In genomic region chr5:127846884-127847283, GRCh38 we compare ENCODE assay signal across 12 cellular contexts.
A peak's percentile ranks its signal among the peaks of the same experiment; 100 is the strongest.
DNase-seq lines count a peak whose midpoint lies in the region; ATAC-seq and TF ChIP-seq lines count a peak whose summit lies in the region.
"Had no signal": no experiment of that assay in that cellular context is flagged by ENCODE, and none has a peak within 500 bp of the region (broad histone marks: within the 10 kb centered on the region; RNA-seq: fewer than 3 reads in every experiment).

No MANE protein-coding gene starts in this region.

- DNase-seq in IMR-90, result no peak
- DNase-seq in amniotic epithelial cell (ENCODE audit: low read depth), result peak; percentile 58
- DNase-seq in iris pigment epithelial cell (ENCODE audit: low read depth), result peak; percentile 65
- no peak for DNase-seq in cerebellar nuclear complex (lab: John Stamatoyannopoulos, UW)
- DNase-seq in effector memory CD4-positive, alpha-beta T cell, result no peak
- DNase-seq: AML-193; Caco-2; CD4-positive, alpha-beta T cell; HCEC 1CT had no signal

- no peak overlapping the region for H3K27ac ChIP-seq in IMR-90 (ENCODE audit: insufficient read depth, low read length)
- H3K27ac ChIP-seq in effector memory CD4-positive, alpha-beta T cell (ENCODE audit: insufficient read depth, low read length, poor library complexity, severe bottlenecking), result no peak overlapping the region
- H3K27ac ChIP-seq: C4-2B had no signal

- H4K20me1 ChIP-seq in IMR-90 (ENCODE audit: insufficient read depth, low read length), result no peaks in the 10 kb centered on the region

- no peak overlapping the region for H4K91ac ChIP-seq in IMR-90 (ENCODE audit: insufficient read depth, low read depth, low read length)

- POLR2A ChIA-PET in IMR-90 (lab: Charles Lee; ENCODE audit: unreplicated experiment), result no interaction called here

- TF ChIP-seq POLR2A in IMR-90 (IDR thresholded peaks at IDR 0.05; ENCODE audit: low read depth, low read length), result no peak

- CTCF ChIA-PET in IMR-90 (lab: Yijun Ruan, JAX), result no interaction called here

- H3K56ac ChIP-seq in IMR-90 (ENCODE audit: extremely low read depth, insufficient read depth, low read length), result no peak overlapping the region

- H3K27me3 ChIP-seq in IMR-90 (ENCODE audit: control insufficient read depth, insufficient read depth, low read length), result no peaks in the 10 kb centered on the region
- H3K27me3 ChIP-seq in effector memory CD4-positive, alpha-beta T cell (replicated peaks; ENCODE audit: control insufficient read depth, insufficient read depth, low read length, poor library complexity, severe bottlenecking), result no peaks in the 10 kb centered on the region

- no peaks in the 10 kb centered on the region for H3K4me1 ChIP-seq in IMR-90 (ENCODE audit: control insufficient read depth, insufficient read depth, low read length)
- no peaks in the 10 kb centered on the region for H3K4me1 ChIP-seq in effector memory CD4-positive, alpha-beta T cell (ENCODE audit: control insufficient read depth, insufficient read depth, low read length, poor library complexity, severe bottlenecking)

- H3K9ac ChIP-seq in IMR-90 (ENCODE audit: low read depth, low read length), result no peak overlapping the region

- H2AK9ac ChIP-seq in IMR-90 (replicated peaks; ENCODE audit: low read depth, low read length, poor library complexity), result no peak overlapping the region

- no peak overlapping the region for H3K4me3 ChIP-seq in IMR-90 (ENCODE audit: insufficient read depth, low read depth, low read length)
- H3K4me3 ChIP-seq in effector memory CD4-positive, alpha-beta T cell (ENCODE audit: insufficient read depth, low read depth, low read length, poor library complexity, severe bottlenecking), result no peak overlapping the region
- H3K4me3 ChIP-seq: GM23338 had no signal

- no peak overlapping the region for H4K8ac ChIP-seq in IMR-90 (ENCODE audit: low read depth in 2 of 2, low read length in 2 of 2)

- WGBS in IMR-90 (ENCODE audit: extremely low coverage in 2 of 2, insufficient read length in 1 of 2), 2 experiments, result 92% methylated on average over 2 of the region's 2 CpGs; no CpG with 5 or more reads in 1 of the 2 experiments

- H3K79me1 ChIP-seq in IMR-90 (ENCODE audit: low read depth in 1 of 2, low read length in 2 of 2), result no peaks in the 10 kb centered on the region

- no peak overlapping the region for H4K5ac ChIP-seq in IMR-90 (ENCODE audit: low read depth, low read length)

- no peaks in the 10 kb centered on the region for H3K9me1 ChIP-seq in IMR-90 (ENCODE audit: insufficient read depth, low read length)

- dilution Hi-C loops in IMR-90 (cut with HindIII; ENCODE audit: low sequenced_read_pairs, unreplicated experiment), result no loop called here

- H3K36me3 ChIP-seq in IMR-90 (ENCODE audit: control insufficient read depth, insufficient read depth, low read length), result no peaks in the 10 kb centered on the region
- no peaks in the 10 kb centered on the region for H3K36me3 ChIP-seq in effector memory CD4-positive, alpha-beta T cell (ENCODE audit: control insufficient read depth, insufficient read depth, low read length)

- intact Hi-C loops in IMR-90 (cut with micrococcal nuclease), result no loop called here

- H3K18ac ChIP-seq in IMR-90 (ENCODE audit: low read depth, low read length), result no peak overlapping the region

- H2AK5ac ChIP-seq in IMR-90 (ENCODE audit: low read depth, low read length), result no peak overlapping the region

- H2BK15ac ChIP-seq in IMR-90 (ENCODE audit: low read depth, low read length), result no peak overlapping the region

- H2BK5ac ChIP-seq in IMR-90 (ENCODE audit: low read depth, low read length, poor library complexity, severe bottlenecking), result no peak overlapping the region

- ATAC-seq in IMR-90 (ENCODE audit: low read depth) (no peak), HG02759 (IDR thresholded peaks at IDR 0.05; ENCODE audit: unreplicated experiment) (no peak)
- ATAC-seq: GM23338 had no signal

- H3K14ac ChIP-seq in IMR-90 (replicated peaks; ENCODE audit: low read depth, low read length), result no peak overlapping the region

- no peaks in the 10 kb centered on the region for H3K9me3 ChIP-seq in IMR-90 (ENCODE audit: control insufficient read depth, insufficient read depth, low read length)
- H3K9me3 ChIP-seq in effector memory CD4-positive, alpha-beta T cell (ENCODE audit: control insufficient read depth, low read length), result no peaks in the 10 kb centered on the region
- H3K9me3 ChIP-seq: Caco-2 had no signal

- no peak overlapping the region for H3K4ac ChIP-seq in IMR-90 (ENCODE audit: low read depth, low read length)

- H3K23ac ChIP-seq in IMR-90 (ENCODE audit: low read depth, low read length), result no peak overlapping the region

- H2AFZ ChIP-seq in IMR-90 (replicated peaks; ENCODE audit: low read length, poor library complexity), result no peak overlapping the region
- H2AFZ ChIP-seq: GM23338 had no signal

- H2BK120ac ChIP-seq in IMR-90 (ENCODE audit: low read depth, low read length), result no peak overlapping the region

- TF ChIP-seq CTCF in IMR-90 (conservative IDR thresholded peaks at IDR 0.05; ENCODE audit: low read depth, low read length), result no peak

- TF ChIP-seq RAD21 in IMR-90 (IDR thresholded peaks at IDR 0.05; ENCODE audit: low read length), result no peak

- no peak overlapping the region for H2BK20ac ChIP-seq in IMR-90 (ENCODE audit: low read depth, low read length)

- no TSS peak for BruUV-seq in IMR-90 (replicated peaks; lab: Mats Ljungman, UMichigan)

- H3K4me2 ChIP-seq in IMR-90 (ENCODE audit: low read depth, low read length), result no peak overlapping the region
- H3K4me2 ChIP-seq: GM23338 had no signal

- in situ Hi-C loops in IMR-90 (cut with MboI; ENCODE audit: low sequenced_read_pairs), result no loop called here

TF ChIP-seq in IMR-90, 13 proteins besides CTCF, POLR2A, EP300 and RAD21:
- peak; percentile 22; the same call in 1 of the 2 replicates for TF ChIP-seq FOS (IDR thresholded peaks at IDR 0.05; ENCODE audit: low read depth, low read length)
- TF ChIP-seq, protein P1, sequence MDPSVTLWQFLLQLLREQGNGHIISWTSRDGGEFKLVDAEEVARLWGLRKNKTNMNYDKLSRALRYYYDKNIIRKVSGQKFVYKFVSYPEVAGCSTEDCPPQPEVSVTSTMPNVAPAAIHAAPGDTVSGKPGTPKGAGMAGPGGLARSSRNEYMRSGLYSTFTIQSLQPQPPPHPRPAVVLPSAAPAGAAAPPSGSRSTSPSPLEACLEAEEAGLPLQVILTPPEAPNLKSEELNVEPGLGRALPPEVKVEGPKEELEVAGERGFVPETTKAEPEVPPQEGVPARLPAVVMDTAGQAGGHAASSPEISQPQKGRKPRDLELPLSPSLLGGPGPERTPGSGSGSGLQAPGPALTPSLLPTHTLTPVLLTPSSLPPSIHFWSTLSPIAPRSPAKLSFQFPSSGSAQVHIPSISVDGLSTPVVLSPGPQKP (IDR thresholded peaks at IDR 0.05; ENCODE audit: borderline replicate concordance, low read depth, low read length), result no peak

Comparison
In these comparisons a context has a peak if more than half of its experiments do, and no peak if none do; other contexts are left out.
1. DNase-seq: peak in amniotic epithelial cell (single experiment) and iris pigment epithelial cell (single experiment); none in IMR-90 (single experiment), cerebellar nuclear complex (0 of 2) and effector memory CD4-positive, alpha-beta T cell (0 of 3).